Comparison of ENCODE assay signal across 17 cellular contexts in the genomic region with DNA sequence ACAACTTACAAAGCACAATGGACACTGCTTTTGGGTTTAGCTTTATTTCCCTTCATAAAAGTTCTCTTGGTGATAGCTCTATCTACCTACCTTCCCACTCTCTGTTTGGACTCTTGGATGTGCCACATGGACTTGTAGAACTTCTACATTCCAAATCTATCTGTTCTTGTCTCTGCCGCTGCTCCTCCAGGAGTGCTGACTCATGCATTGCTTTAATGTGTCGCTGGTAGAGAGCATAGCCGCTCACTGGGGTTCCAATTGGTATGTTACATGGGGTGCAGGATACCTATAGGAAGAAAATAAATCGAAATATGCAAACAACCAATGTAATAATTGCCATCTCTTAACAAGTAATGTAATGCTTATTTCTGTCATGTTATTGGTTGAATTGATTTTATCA.
"Had no signal": no experiment of that assay in that cellular context is flagged by ENCODE, and none has a peak within 500 bp of the region (broad histone marks: within the 10 kb centered on the region; RNA-seq: fewer than 3 reads in every experiment).

No MANE protein-coding gene starts in this region.

- H3K9me3 Mint-ChIP-seq: activated naive CD4-positive, alpha-beta T cell treated with anti-CD3 and anti-CD28 coated beads for 36 hours; natural killer cell; stimulated activated memory B cell treated with anti-CD40 and anti-IgM and Interleukin-4, amounts not matched to agents 10 μg/mL and 1 μg/mL and 100 μg/mL, for 72 hours; T-helper 2 cell treated with Interferon-gamma antibody and Interleukin-4, amounts not matched to agents 5 μg/mL and 100 μg/mL, for 36 hours had no signal

- H3K9me3 ChIP-seq: adrenal gland, body of pancreas, esophagus squamous epithelium, left ventricle myocardium inferior had no signal

- H3K4me3 Mint-ChIP-seq: activated naive CD4-positive, alpha-beta T cell treated with anti-CD3 and anti-CD28 coated beads for 36 hours; natural killer cell; stimulated activated memory B cell treated with anti-CD40 and anti-IgM and Interleukin-4, amounts not matched to agents 10 μg/mL and 1 μg/mL and 100 μg/mL, for 72 hours; T-helper 2 cell treated with Interferon-gamma antibody and Interleukin-4, amounts not matched to agents 5 μg/mL and 100 μg/mL, for 36 hours had no signal

- H3K27ac Mint-ChIP-seq: activated naive CD4-positive, alpha-beta T cell treated with anti-CD3 and anti-CD28 coated beads for 36 hours; natural killer cell; stimulated activated memory B cell treated with anti-CD40 and anti-IgM and Interleukin-4, amounts not matched to agents 10 μg/mL and 1 μg/mL and 100 μg/mL, for 72 hours; T-helper 2 cell treated with Interferon-gamma antibody and Interleukin-4, amounts not matched to agents 5 μg/mL and 100 μg/mL, for 36 hours had no signal

- H3K27me3 Mint-ChIP-seq: stimulated activated memory B cell treated with anti-CD40 and anti-IgM and Interleukin-4, amounts not matched to agents 10 μg/mL and 1 μg/mL and 100 μg/mL, for 72 hours had no signal

- FAIRE-seq: kidney had no signal

- DNase-seq: activated CD4-positive, alpha-beta T cell treated with anti-CD3 and anti-CD28 coated beads, Interleukin-2, amount 50 U/mL, for 1 hour; activated CD8-positive, alpha-beta memory T cell treated with anti-CD3 and anti-CD28 coated beads for 24 hours; activated naive CD4-positive, alpha-beta T cell treated with anti-CD3 and anti-CD28 coated beads for 36 hours; adrenal gland; body of pancreas; central memory CD4-positive, alpha-beta T cell; esophagus squamous epithelium; kidney; left ventricle myocardium inferior; natural killer cell; posterior cingulate gyrus; retina had no signal

- ATAC-seq: activated CD4-positive, CD25-positive, alpha-beta regulatory T cell treated with anti-CD3 and anti-CD28 coated beads, Interleukin-2, amount 50 U/mL, for 24 hours; body of pancreas; natural killer cell; stimulated activated memory B cell treated with anti-CD40 and anti-IgM and Interleukin-4, amounts not matched to agents 10 μg/mL and 1 μg/mL and 100 μg/mL, for 72 hours had no signal

- H3K27me3 ChIP-seq: adrenal gland, body of pancreas, esophagus squamous epithelium, hepatocyte had no signal

- H3K4me2 ChIP-seq: hepatocyte had no signal

- H3K4me3 ChIP-seq: adrenal gland, body of pancreas, coronary artery, esophagus squamous epithelium, hepatocyte, left ventricle myocardium inferior had no signal

- H2AFZ ChIP-seq: hepatocyte had no signal

- H3K4me1 ChIP-seq: body of pancreas, esophagus squamous epithelium, left ventricle myocardium inferior had no signal

- H3K27ac ChIP-seq: adrenal gland, coronary artery, esophagus squamous epithelium, hepatocyte, left ventricle myocardium inferior had no signal
